In genomic region chr15:43511012-43511885, GRCh38 we compare ENCODE assay signal across 8 cellular contexts. TPM values are rescaled to one million over a fixed set of nuclear protein-coding genes. Genes with fewer than 3 reads are reported as not detected.
DNase-seq lines count a peak whose midpoint lies in the region; ATAC-seq and TF ChIP-seq lines count a peak whose summit lies in the region.

No MANE protein-coding gene starts in this region.

- peak overlapping the region; percentile 98 for H3K27ac Mint-ChIP-seq in central memory CD8-positive, alpha-beta T cell (ENCODE audit: low read depth)

- peaks cover 1% of the 10 kb centered on the region for H3K27me3 ChIP-seq in mononuclear cell (ENCODE audit: insufficient read depth, low read length)

- peaks cover 17% of the 10 kb centered on the region for H3K4me1 ChIP-seq in mononuclear cell (ENCODE audit: insufficient read depth, low read length)

- peak; percentile 78 for DNase-seq in DMS53 (lab: John Stamatoyannopoulos, UW)
- DNase-seq in HFF-Myc (ENCODE audit: extremely low read depth, low read depth) = no peak
- DNase-seq in RPMI8226 = peak; percentile 32
- no peak for DNase-seq in central memory CD8-positive, alpha-beta T cell (ENCODE audit: low spot score in 2 of 2)
- DNase-seq in ureter (ENCODE audit: low spot score) = peak; percentile 37
- no peak for DNase-seq in NCI-H226

- H3K9me3 Mint-ChIP-seq in central memory CD8-positive, alpha-beta T cell = no peaks in the 10 kb centered on the region

- H3K27me3 Mint-ChIP-seq in central memory CD8-positive, alpha-beta T cell = peaks cover 8% of the 10 kb centered on the region

- peak overlapping the region; percentile 57 for H3K4me3 ChIP-seq in HFF-Myc (replicated peaks; ENCODE audit: low read depth, low read length)
- H3K4me3 ChIP-seq in mononuclear cell (ENCODE audit: low read length) = peak overlapping the region; percentile 65

- peak overlapping the region; percentile 92 for H3K4me3 Mint-ChIP-seq in central memory CD8-positive, alpha-beta T cell

- no peak for ATAC-seq in central memory CD8-positive, alpha-beta T cell (replicated peaks; ENCODE audit: extremely low read depth, poor library complexity, severe bottlenecking)
- no peak for ATAC-seq in HG03135 (IDR thresholded peaks at IDR 0.05; ENCODE audit: unreplicated experiment)

- TF ChIP-seq CTCF in HFF-Myc (IDR thresholded peaks at IDR 0.05; ENCODE audit: low read depth, low read length, missing control alignments) = peak; percentile 34

- peaks cover 20% of the 10 kb centered on the region for H3K4me1 Mint-ChIP-seq in central memory CD8-positive, alpha-beta T cell

- H3K9me3 ChIP-seq in mononuclear cell (ENCODE audit: low read depth, low read length) = no peaks in the 10 kb centered on the region

- peaks cover 9% of the 10 kb centered on the region for H3K36me3 Mint-ChIP-seq in central memory CD8-positive, alpha-beta T cell (ENCODE audit: insufficient read depth)

RNA-seq across cellular contexts. Expression of gene MAP1A, which starts 6.2 kb away (rescaled TPM):
- total RNA-seq in mononuclear cell (2.4 TPM), ureter (16.4 TPM)

RNA-seq across cellular contexts. Expression of gene TP53BP1, which starts 18.3 kb away (rescaled TPM):
- total RNA-seq in mononuclear cell = 30.6 TPM
- total RNA-seq in ureter = 73.0 TPM

Comparison
In these comparisons a context has a peak if more than half of its experiments do, and no peak if none do; other contexts are left out.
1. DNase-seq: peak in DMS53 (single experiment), RPMI8226 (single experiment) and ureter (single experiment); none in HFF-Myc (single experiment), central memory CD8-positive, alpha-beta T cell (0 of 2) and NCI-H226 (single experiment).